Comparison of ENCODE assay signal across 8 cellular contexts in genomic region chr9:26892251-26893029, GRCh38. TPM values are rescaled to one million over a fixed set of nuclear protein-coding genes. Genes with fewer than 3 reads are reported as not detected.
DNase-seq lines count a peak whose midpoint lies in the region; TF ChIP-seq lines count a peak whose summit lies in the region.

CAAP1 (minus strand) TSS chr9:26892802; CDS start chr9:26892715, 87 bp downstream.

- DNase-seq in HFFc6, result peak; percentile 87
- peak; percentile 96 for DNase-seq in NAMALWA (ENCODE audit: low spot score)
- peak; percentile 75 for DNase-seq in SKM-1 (lab: John Stamatoyannopoulos, UW; ENCODE audit: unreplicated experiment)
- peak; percentile 95 for DNase-seq in glutamatergic neuron
- DNase-seq in osteocyte (ENCODE audit: extremely low spot score, unreplicated experiment), result peak; percentile 96

- H3K9me3 ChIP-seq in thymus (ENCODE audit: control insufficient read depth), result no peaks in the 10 kb centered on the region

- H3K4me3 Mint-ChIP-seq in HFFc6 (peak within 1 kb of the TSS; percentile 100), glutamatergic neuron (ENCODE audit: unreplicated experiment) (peak within 1 kb of the TSS; percentile 98), osteocyte (ENCODE audit: unreplicated experiment) (peak within 1 kb of the TSS; percentile 99)
- peak within 1 kb of the TSS; percentile 100 for H3K4me3 Mint-ChIP-seq in activated naive CD8-positive, alpha-beta T cell

- under 1% methylated on average over 70 of the region's 70 CpGs for WGBS in thymus

- H3K36me3 Mint-ChIP-seq in HFFc6 (ENCODE audit: low read depth) (peaks cover 7% of the 10 kb centered on the region; the same call in 1 of the 2 replicates), glutamatergic neuron (ENCODE audit: unreplicated experiment) (no peaks in the 10 kb centered on the region), osteocyte (ENCODE audit: unreplicated experiment) (no peaks in the 10 kb centered on the region)
- H3K36me3 Mint-ChIP-seq in activated naive CD8-positive, alpha-beta T cell, result peaks cover 5% of the 10 kb centered on the region

- H3K4me1 ChIP-seq in thymus (ENCODE audit: control insufficient read depth, insufficient read depth, low read length), result peaks cover 5% of the 10 kb centered on the region

- H3K4me1 Mint-ChIP-seq in HFFc6 (ENCODE audit: low read depth), result peaks cover 33% of the 10 kb centered on the region
- H3K4me1 Mint-ChIP-seq in activated naive CD8-positive, alpha-beta T cell (ENCODE audit: low read depth), result peaks cover 44% of the 10 kb centered on the region
- peaks cover 5% of the 10 kb centered on the region for H3K4me1 Mint-ChIP-seq in glutamatergic neuron (ENCODE audit: low read depth, unreplicated experiment)
- peaks cover 31% of the 10 kb centered on the region for H3K4me1 Mint-ChIP-seq in osteocyte (ENCODE audit: unreplicated experiment)

- H3K27me3 ChIP-seq in thymus (ENCODE audit: control insufficient read depth, insufficient read depth), result no peaks in the 10 kb centered on the region

- H3K27ac Mint-ChIP-seq in HFFc6 (peak within 1 kb of the TSS; percentile 100), glutamatergic neuron (ENCODE audit: unreplicated experiment) (peak within 1 kb of the TSS; percentile 94), osteocyte (ENCODE audit: unreplicated experiment) (peak within 1 kb of the TSS; percentile 100)
- peak within 1 kb of the TSS; percentile 99 for H3K27ac Mint-ChIP-seq in activated naive CD8-positive, alpha-beta T cell

- no peaks in the 10 kb centered on the region for H3K36me3 ChIP-seq in thymus (ENCODE audit: control insufficient read depth, insufficient read depth)

- peaks cover 6% of the 10 kb centered on the region for H3K9me3 Mint-ChIP-seq in HFFc6
- H3K9me3 Mint-ChIP-seq in activated naive CD8-positive, alpha-beta T cell (ENCODE audit: low read depth), result peaks cover 5% of the 10 kb centered on the region
- H3K9me3 Mint-ChIP-seq in glutamatergic neuron (ENCODE audit: unreplicated experiment), result peaks cover 6% of the 10 kb centered on the region
- no peaks in the 10 kb centered on the region for H3K9me3 Mint-ChIP-seq in osteocyte (ENCODE audit: unreplicated experiment)

- H3K27ac ChIP-seq in thymus (ENCODE audit: low read depth), result peak within 1 kb of the TSS; percentile 100

- H3K4me3 ChIP-seq in GM08714 (ENCODE audit: low read length), result peak within 1 kb of the TSS; percentile 81
- H3K4me3 ChIP-seq in thymus (ENCODE audit: low read length), result peak within 1 kb of the TSS; percentile 84

- H3K27me3 Mint-ChIP-seq in HFFc6 (ENCODE audit: insufficient read depth) (peaks cover 5% of the 10 kb centered on the region), glutamatergic neuron (ENCODE audit: unreplicated experiment) (peaks cover 3% of the 10 kb centered on the region), osteocyte (ENCODE audit: unreplicated experiment) (no peaks in the 10 kb centered on the region)
- H3K27me3 Mint-ChIP-seq in activated naive CD8-positive, alpha-beta T cell, result no peaks in the 10 kb centered on the region

- TF ChIP-seq CTCF in HFFc6 (IDR thresholded peaks at IDR 0.05), result peak; percentile 64
- TF ChIP-seq CTCF in glutamatergic neuron (IDR thresholded peaks at IDR 0.05; ENCODE audit: partially characterized antibody, unreplicated experiment), result peak; percentile 25
- TF ChIP-seq CTCF in osteocyte (IDR thresholded peaks at IDR 0.05), result peak; percentile 53

RNA-seq across cellular contexts. Expression of gene CAAP1, which starts in this region (rescaled TPM):
- 10 to 100 TPM; 12.1 to 15.3 (median 13.7) TPM for total RNA-seq in HFFc6 (2021; fragmentation: NEBNext Ultra II Directional; extraction: Animal tissue kit (Norgen Biotek cat#: 25700))
- total RNA-seq in glutamatergic neuron (ENCODE audit: unreplicated experiment) (14.3 TPM), osteocyte (17.8 and 18.2 TPM in 2 replicates)
- polyA plus RNA-seq in thymus, result 21.2 TPM

Comparison
In these comparisons a context has a peak if more than half of its experiments do, and no peak if none do; other contexts are left out.
1. Peak in every context shown above with its lines: DNase-seq, H3K4me3 ChIP-seq and H3K27ac ChIP-seq.